7 cellular contexts compared by ENCODE assay signal in genomic region chr10:34723746-34724145, GRCh38.
A peak's percentile ranks its signal among the peaks of the same experiment; 100 is the strongest.
DNase-seq lines count a peak whose midpoint lies in the region; ATAC-seq, FAIRE-seq and TF ChIP-seq lines count a peak whose summit lies in the region.

No MANE protein-coding gene starts in this region.

- no peak for TF ChIP-seq POLR2A in GM12891 (IDR thresholded peaks at IDR 0.05; ENCODE audit: low read depth, low read length)

- H3K4me3 ChIP-seq in retinal pigment epithelial cell (ENCODE audit: low read length): no peak overlapping the region

- DNase-seq in GM12891 (ENCODE audit: insufficient read length, low spot score) (no peak), SK-N-DZ (ENCODE audit: low spot score) (peak; percentile 23), foreskin melanocyte (peak; percentile 17), retinal pigment epithelial cell (ENCODE audit: low read depth) (no peak), LoVo (ENCODE audit: low spot score) (no peak)

- peak; percentile 53 for TF ChIP-seq CTCF in retinal pigment epithelial cell (conservative IDR thresholded peaks at IDR 0.05; ENCODE audit: low read depth, low read length)

- peak; percentile 68 for ATAC-seq in HG02943 (IDR thresholded peaks at IDR 0.05; ENCODE audit: low read depth, unreplicated experiment)
- ATAC-seq in HG02870 (IDR thresholded peaks at IDR 0.05; ENCODE audit: unreplicated experiment): no peak

- peak; percentile 78 for FAIRE-seq in GM12891 (lab: Jason Lieb, UNC)

TF ChIP-seq in GM12891, 5 proteins besides CTCF, POLR2A, EP300 and RAD21:
- TF ChIP-seq PAX5 (IDR thresholded peaks at IDR 0.05; ENCODE audit: insufficient read depth, low read length, severe bottlenecking): no peak
- no peak for TF ChIP-seq TAF1 (IDR thresholded peaks at IDR 0.05; ENCODE audit: low read depth, low read length)
- TF ChIP-seq POLR2AphosphoS5 (IDR thresholded peaks at IDR 0.05; ENCODE audit: low read depth, low read length): no peak
- no peak for TF ChIP-seq SPI1 (IDR thresholded peaks at IDR 0.05; ENCODE audit: low read depth, low read length)
- TF ChIP-seq POU2F2 (IDR thresholded peaks at IDR 0.05; ENCODE audit: low read depth, low read length): no peak

Comparison
In these comparisons a context has a peak if more than half of its experiments do, and no peak if none do; other contexts are left out.
1. DNase-seq: peak in SK-N-DZ (single experiment) and foreskin melanocyte (single experiment); none in GM12891 (single experiment), retinal pigment epithelial cell (single experiment) and LoVo (single experiment).